In the genomic region with DNA sequence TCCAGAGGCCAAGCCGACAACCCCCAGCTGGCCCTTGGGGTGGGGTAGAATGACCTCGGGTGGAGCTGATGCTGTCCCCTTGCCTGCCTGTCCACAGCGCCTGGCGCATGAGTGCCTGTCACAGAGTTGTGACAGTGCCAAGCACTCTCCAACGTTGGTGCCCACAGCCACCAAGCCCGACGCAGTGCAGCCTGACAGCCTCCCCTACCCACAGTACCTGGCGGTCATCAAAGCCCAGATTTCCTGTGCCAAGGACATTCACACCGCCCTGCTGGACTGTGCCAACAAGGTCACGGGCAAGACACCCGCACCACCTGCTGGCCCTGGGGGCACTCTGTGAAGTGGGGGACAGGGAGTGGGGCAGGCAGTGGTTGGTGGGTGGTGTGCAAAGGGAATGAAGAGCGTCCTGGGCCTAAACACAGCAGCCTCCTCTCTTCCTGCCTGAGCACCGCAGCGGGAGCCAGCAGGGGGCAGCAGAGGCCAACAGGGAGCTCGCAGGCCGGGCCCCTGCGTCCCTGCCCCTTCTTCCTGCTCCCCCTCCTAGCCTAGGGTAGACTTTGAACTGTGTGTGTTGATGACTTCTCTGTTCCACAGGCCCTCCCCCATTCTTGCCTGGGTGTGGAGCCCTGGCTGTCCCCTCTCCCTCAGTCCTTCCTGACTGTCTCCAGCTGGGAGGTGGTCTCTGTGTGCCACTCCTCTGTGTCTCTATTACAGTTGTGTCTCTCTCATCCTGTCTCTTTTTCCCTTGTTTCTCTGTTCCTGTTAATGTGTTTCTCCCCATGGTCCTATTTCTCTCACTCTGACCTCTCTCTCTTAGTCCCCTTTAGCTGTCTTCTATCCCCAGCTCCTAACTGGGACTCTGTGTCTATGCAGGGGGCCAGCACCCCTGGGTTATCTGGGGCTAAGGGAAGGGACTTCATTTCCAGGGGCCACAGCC, we compare ENCODE assay signal across 1 cellular context.
TF ChIP-seq lines count a peak whose summit lies in the region.

No MANE protein-coding gene starts in this region.

TF ChIP-seq in HepG2, 621 proteins besides CTCF, POLR2A, EP300 and RAD21 (continued from another document and continues in another):
- TF ChIP-seq, protein P1, sequence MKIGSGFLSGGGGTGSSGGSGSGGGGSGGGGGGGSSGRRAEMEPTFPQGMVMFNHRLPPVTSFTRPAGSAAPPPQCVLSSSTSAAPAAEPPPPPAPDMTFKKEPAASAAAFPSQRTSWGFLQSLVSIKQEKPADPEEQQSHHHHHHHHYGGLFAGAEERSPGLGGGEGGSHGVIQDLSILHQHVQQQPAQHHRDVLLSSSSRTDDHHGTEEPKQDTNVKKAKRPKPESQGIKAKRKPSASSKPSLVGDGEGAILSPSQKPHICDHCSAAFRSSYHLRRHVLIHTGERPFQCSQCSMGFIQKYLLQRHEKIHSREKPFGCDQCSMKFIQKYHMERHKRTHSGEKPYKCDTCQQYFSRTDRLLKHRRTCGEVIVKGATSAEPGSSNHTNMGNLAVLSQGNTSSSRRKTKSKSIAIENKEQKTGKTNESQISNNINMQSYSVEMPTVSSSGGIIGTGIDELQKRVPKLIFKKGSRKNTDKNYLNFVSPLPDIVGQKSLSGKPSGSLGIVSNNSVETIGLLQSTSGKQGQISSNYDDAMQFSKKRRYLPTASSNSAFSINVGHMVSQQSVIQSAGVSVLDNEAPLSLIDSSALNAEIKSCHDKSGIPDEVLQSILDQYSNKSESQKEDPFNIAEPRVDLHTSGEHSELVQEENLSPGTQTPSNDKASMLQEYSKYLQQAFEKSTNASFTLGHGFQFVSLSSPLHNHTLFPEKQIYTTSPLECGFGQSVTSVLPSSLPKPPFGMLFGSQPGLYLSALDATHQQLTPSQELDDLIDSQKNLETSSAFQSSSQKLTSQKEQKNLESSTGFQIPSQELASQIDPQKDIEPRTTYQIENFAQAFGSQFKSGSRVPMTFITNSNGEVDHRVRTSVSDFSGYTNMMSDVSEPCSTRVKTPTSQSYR (CRISPR knock-in tag; IDR thresholded peaks at IDR 0.05; ENCODE audit: borderline replicate concordance), result peak; percentile 98
- TF ChIP-seq PAX8 (CRISPR knock-in tag; IDR thresholded peaks at IDR 0.05; ENCODE audit: borderline replicate concordance) (no peak), ZMYM4 (CRISPR knock-in tag; IDR thresholded peaks at IDR 0.05) (peak; percentile 74), SMAD9 (CRISPR knock-in tag; IDR thresholded peaks at IDR 0.05) (no peak), ZNF670 (CRISPR knock-in tag; IDR thresholded peaks at IDR 0.05; ENCODE audit: borderline replicate concordance) (no peak), STAT6 (CRISPR knock-in tag; IDR thresholded peaks at IDR 0.05; ENCODE audit: borderline replicate concordance) (no peak; the same call in 1 of the 2 replicates), FOXJ3 (CRISPR knock-in tag; IDR thresholded peaks at IDR 0.05; ENCODE audit: borderline replicate concordance) (peak; percentile 51; the same call in 1 of the 2 replicates), YEATS2 (CRISPR knock-in tag; IDR thresholded peaks at IDR 0.05; ENCODE audit: borderline replicate concordance) (peak; percentile 67; the same call in 1 of the 2 replicates), ISX (CRISPR knock-in tag; conservative IDR thresholded peaks at IDR 0.05) (no peak), CAMTA2 (CRISPR knock-in tag; IDR thresholded peaks at IDR 0.05; ENCODE audit: borderline replicate concordance) (no peak), ZNF430 (CRISPR knock-in tag; IDR thresholded peaks at IDR 0.05) (peak; percentile 77; the same call in 1 of the 2 replicates), NR2F1 (CRISPR knock-in tag; IDR thresholded peaks at IDR 0.05) (peak; percentile 37 to 56; a peak in 2 of 4 replicates), ZSCAN30 (CRISPR knock-in tag; IDR thresholded peaks at IDR 0.05) (no peak), AGO2 (optimal IDR thresholded peaks at IDR 0.05; ENCODE audit: low read depth, low read length) (peak; percentile 72), PHF5A (CRISPR knock-in tag; IDR thresholded peaks at IDR 0.05; ENCODE audit: low read depth, unreplicated experiment) (peak; percentile 96), ZNF878 (CRISPR knock-in tag; IDR thresholded peaks at IDR 0.05) (no peak), ZNF460 (CRISPR knock-in tag; IDR thresholded peaks at IDR 0.05; ENCODE audit: borderline replicate concordance) (no peak), ZNF703 (CRISPR knock-in tag; IDR thresholded peaks at IDR 0.05; ENCODE audit: borderline replicate concordance) (no peak), NFIC (IDR thresholded peaks at IDR 0.05; ENCODE audit: low read length) (no peak), NR2F2 (IDR thresholded peaks at IDR 0.05; ENCODE audit: borderline replicate concordance, low read depth) (peak; percentile 9; the same call in 1 of the 2 replicates), ZNF576 (CRISPR knock-in tag; IDR thresholded peaks at IDR 0.05) (no peak; the same call in 1 of the 2 replicates), FUBP1 (CRISPR knock-in tag; IDR thresholded peaks at IDR 0.05; ENCODE audit: borderline replicate concordance) (no peak), ZNF274 (CRISPR knock-in tag; IDR thresholded peaks at IDR 0.05) (peak; percentile 91; the same call in 1 of the 2 replicates), NFYC (CRISPR knock-in tag; IDR thresholded peaks at IDR 0.05) (peak; percentile 24; the same call in 1 of the 2 replicates), NFRKB (IDR thresholded peaks at IDR 0.05) (no peak), AGO1 (IDR thresholded peaks at IDR 0.05; ENCODE audit: low read depth, low read length, poor library complexity, severe bottlenecking) (no peak), ZSCAN21 (CRISPR knock-in tag; IDR thresholded peaks at IDR 0.05; ENCODE audit: borderline replicate concordance) (peak; percentile 77; the same call in 1 of the 2 replicates), ZFY (CRISPR knock-in tag; IDR thresholded peaks at IDR 0.05) (peak; percentile 30; the same call in 1 of the 2 replicates)
- TF ChIP-seq, protein P2, sequence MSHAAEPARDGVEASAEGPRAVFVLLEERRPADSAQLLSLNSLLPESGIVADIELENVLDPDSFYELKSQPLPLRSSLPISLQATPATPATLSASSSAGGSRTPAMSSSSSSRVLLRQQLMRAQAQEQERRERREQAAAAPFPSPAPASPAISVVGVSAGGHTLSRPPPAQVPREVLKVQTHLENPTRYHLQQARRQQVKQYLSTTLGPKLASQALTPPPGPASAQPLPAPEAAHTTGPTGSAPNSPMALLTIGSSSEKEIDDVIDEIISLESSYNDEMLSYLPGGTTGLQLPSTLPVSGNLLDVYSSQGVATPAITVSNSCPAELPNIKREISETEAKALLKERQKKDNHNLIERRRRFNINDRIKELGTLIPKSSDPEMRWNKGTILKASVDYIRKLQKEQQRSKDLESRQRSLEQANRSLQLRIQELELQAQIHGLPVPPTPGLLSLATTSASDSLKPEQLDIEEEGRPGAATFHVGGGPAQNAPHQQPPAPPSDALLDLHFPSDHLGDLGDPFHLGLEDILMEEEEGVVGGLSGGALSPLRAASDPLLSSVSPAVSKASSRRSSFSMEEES (CRISPR knock-in tag; IDR thresholded peaks at IDR 0.05), result peak; percentile 82
- TF ChIP-seq, protein P3, sequence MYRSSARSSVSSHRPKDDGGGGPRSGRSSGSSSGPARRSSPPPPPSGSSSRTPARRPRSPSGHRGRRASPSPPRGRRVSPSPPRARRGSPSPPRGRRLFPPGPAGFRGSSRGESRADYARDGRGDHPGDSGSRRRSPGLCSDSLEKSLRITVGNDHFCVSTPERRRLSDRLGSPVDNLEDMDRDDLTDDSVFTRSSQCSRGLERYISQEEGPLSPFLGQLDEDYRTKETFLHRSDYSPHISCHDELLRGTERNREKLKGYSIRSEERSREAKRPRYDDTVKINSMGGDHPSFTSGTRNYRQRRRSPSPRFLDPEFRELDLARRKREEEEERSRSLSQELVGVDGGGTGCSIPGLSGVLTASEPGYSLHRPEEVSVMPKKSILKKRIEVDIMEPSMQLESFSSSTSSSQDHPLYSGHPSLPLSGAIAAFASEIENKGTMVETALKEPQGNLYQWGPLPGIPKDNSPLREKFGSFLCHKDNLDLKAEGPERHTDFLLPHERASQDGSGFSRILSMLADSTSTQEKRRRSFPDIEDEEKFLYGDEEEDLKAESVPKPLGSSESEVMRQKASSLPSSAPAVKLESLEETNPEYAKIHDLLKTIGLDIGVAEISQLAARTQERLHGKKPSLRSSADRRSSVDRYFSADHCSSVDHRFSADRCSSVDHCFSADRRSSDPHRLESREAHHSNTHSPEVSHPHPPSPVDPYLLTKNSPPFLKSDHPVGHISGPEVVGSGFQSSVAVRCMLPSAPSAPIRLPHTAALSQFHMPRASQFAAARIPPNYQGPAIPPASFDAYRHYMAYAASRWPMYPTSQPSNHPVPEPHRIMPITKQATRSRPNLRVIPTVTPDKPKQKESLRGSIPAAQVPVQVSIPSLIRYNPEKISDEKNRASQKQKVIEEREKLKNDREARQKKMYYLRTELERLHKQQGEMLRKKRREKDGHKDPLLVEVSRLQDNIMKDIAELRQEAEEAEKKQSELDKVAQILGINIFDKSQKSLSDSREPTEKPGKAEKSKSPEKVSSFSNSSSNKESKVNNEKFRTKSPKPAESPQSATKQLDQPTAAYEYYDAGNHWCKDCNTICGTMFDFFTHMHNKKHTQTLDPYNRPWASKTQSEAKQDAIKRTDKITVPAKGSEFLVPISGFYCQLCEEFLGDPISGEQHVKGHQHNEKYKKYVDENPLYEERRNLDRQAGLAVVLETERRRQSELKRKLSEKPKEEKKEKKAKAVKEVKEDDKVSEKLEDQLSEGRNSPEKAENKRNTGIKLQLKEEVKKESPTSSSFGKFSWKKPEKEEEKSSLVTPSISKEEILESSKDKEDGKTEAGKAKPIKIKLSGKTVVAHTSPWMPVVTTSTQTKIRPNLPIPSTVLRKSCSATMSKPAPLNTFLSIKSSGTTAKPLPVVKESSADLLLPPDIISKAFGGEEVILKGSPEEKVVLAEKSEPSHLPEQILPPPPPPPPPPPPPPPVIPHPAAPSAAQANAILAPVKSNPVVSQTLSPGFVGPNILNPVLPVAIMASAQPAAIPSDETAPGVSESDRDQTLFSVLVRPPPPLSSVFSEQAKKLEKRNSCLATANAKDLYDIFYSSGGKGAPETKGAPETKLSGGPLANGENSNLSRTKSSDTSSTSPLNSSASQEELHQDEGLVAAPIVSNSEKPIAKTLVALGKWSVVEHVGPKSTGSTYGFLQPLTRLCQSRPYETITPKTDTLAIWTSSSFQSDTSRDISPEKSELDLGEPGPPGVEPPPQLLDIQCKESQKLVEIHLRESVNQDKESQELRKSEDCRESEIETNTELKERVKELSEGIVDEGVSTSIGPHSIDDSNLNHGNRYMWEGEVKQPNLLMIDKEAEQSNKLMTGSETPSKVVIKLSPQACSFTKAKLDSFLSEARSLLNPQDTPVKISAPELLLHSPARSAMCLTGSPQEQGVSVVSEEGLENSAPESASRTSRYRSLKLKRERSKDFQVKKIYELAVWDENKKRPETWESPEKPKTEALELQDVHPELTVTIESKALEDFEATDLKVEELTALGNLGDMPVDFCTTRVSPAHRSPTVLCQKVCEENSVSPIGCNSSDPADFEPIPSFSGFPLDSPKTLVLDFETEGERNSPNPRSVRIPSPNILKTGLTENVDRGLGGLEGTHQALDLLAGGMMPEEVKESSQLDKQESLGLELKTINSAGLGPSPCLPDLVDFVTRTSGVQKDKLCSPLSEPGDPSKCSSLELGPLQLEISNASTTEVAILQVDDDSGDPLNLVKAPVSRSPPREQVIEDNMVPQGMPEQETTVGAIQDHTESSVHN (CRISPR knock-in tag; IDR thresholded peaks at IDR 0.05), result no peak
